In the genomic region with DNA sequence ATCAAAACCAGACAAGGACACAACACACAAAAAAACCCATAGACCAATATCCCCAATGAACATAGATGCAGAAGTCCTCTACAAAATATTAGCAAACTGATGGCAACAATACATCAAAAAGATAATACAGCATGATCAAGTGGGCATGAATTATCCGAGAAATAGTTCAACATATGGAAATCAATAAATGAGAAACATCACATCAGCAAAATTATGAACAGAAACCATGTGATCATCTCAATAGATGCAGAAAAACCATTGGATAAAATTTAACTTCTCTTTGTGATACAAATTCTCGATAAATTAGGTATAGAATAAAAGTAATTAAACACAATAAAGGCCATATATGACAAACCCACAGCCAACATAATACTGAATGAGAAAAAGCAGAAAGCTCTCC, we compare ENCODE assay signal across 1 cellular context.
TF ChIP-seq lines count a peak whose summit lies in the region.

No MANE protein-coding gene starts in this region.

TF ChIP-seq in K562, 482 proteins besides CTCF, POLR2A, EP300 and RAD21 (continued from another document):
- TF ChIP-seq JUN (IDR thresholded peaks at IDR 0.05; ENCODE audit: borderline replicate concordance, low read depth, low read length), result no peak
- TF ChIP-seq JUN (CRISPR knock-in tag; IDR thresholded peaks at IDR 0.05; ENCODE audit: borderline replicate concordance), result no peak
- no peak for TF ChIP-seq HMGN3 (IDR thresholded peaks at IDR 0.05; ENCODE audit: borderline replicate concordance, extremely low read depth, insufficient read length, low read depth, low read length)
- 0 out of 2 replicates have a peak, but pooled peaks have one; percentile 19 for TF ChIP-seq MAFF (IDR thresholded peaks at IDR 0.05; ENCODE audit: low read length)
- no peak for TF ChIP-seq ZC3H11A (IDR thresholded peaks at IDR 0.05; ENCODE audit: low read depth, low read length)
- TF ChIP-seq ATF1 (CRISPR knock-in tag; IDR thresholded peaks at IDR 0.05), result no peak
- no peak for TF ChIP-seq ATF1 (tag; IDR thresholded peaks at IDR 0.05)
- no peak for TF ChIP-seq NCOA2 (IDR thresholded peaks at IDR 0.05; ENCODE audit: partially characterized antibody in 2 of 2)
